ENCODE assay signal across 9 cellular contexts in genomic region chr2:40554665-40555294, GRCh38.
DNase-seq lines count a peak whose midpoint lies in the region; ATAC-seq lines count a peak whose summit lies in the region.
"Had no signal": no experiment of that assay in that cellular context is flagged by ENCODE, and none has a peak within 500 bp of the region (broad histone marks: within the 10 kb centered on the region; RNA-seq: fewer than 3 reads in every experiment).

No MANE protein-coding gene starts in this region.

- no peak overlapping the region for H3K4me3 Mint-ChIP-seq in activated T-cell treated with anti-CD3 and anti-CD28 coated beads, Interleukin-2, amount 50 U/mL, for 24 hours
- H3K4me3 Mint-ChIP-seq: stimulated activated naive CD8-positive, alpha-beta T cell treated with anti-CD3 and anti-CD28 coated beads, Interleukin-15, Interleukin-2, amounts not matched to agents 100 ng/mL and 50 ng/mL, for 24 hours had no signal

- H3K27me3 Mint-ChIP-seq in activated T-cell treated with anti-CD3 and anti-CD28 coated beads, Interleukin-2, amount 50 U/mL, for 24 hours: no peaks in the 10 kb centered on the region
- H3K27me3 Mint-ChIP-seq: stimulated activated naive CD8-positive, alpha-beta T cell treated with anti-CD3 and anti-CD28 coated beads, Interleukin-15, Interleukin-2, amounts not matched to agents 100 ng/mL and 50 ng/mL, for 24 hours had no signal

- intact Hi-C loops in Right ventricle myocardium inferior (cut with DNase I): loop anchor here (2.0 to 10.0 kb wide), 5 partner anchors 42 to 640 kb away; no protein-coding TSS in a partner anchor

- ATAC-seq in GM21367 (IDR thresholded peaks at IDR 0.05; ENCODE audit: unreplicated experiment) (peak; percentile 96), HG03558 (IDR thresholded peaks at IDR 0.05; ENCODE audit: extremely low read depth, unreplicated experiment) (peak; percentile 84), Right ventricle myocardium inferior (peak; percentile 86)

- H3K4me1 Mint-ChIP-seq in activated T-cell treated with anti-CD3 and anti-CD28 coated beads, Interleukin-2, amount 50 U/mL, for 24 hours (ENCODE audit: low read depth): no peaks in the 10 kb centered on the region

- H3K27ac Mint-ChIP-seq in activated T-cell treated with anti-CD3 and anti-CD28 coated beads, Interleukin-2, amount 50 U/mL, for 24 hours: no peak overlapping the region
- H3K27ac Mint-ChIP-seq: stimulated activated naive CD8-positive, alpha-beta T cell treated with anti-CD3 and anti-CD28 coated beads, Interleukin-15, Interleukin-2, amounts not matched to agents 100 ng/mL and 50 ng/mL, for 24 hours had no signal

- H3K36me3 Mint-ChIP-seq in activated T-cell treated with anti-CD3 and anti-CD28 coated beads, Interleukin-2, amount 50 U/mL, for 24 hours (ENCODE audit: low read depth): no peaks in the 10 kb centered on the region

- DNase-seq in DMS53 treated with DMSO at 0.1 percent for 48 hours (lab: John Stamatoyannopoulos, UW; ENCODE audit: unreplicated experiment) (peak; percentile 18), NCI-H524 treated with DMSO at 0.1 percent for 48 hours (lab: John Stamatoyannopoulos, UW) (peak; percentile 62), Right ventricle myocardium inferior (ENCODE audit: missing footprints) (no peak), renal cortical epithelial cell (ENCODE audit: low read depth) (peak; percentile 50), GOT3 (lab: John Stamatoyannopoulos, UW) (no peak)
- peak; percentile 38 for DNase-seq in activated T-cell treated with anti-CD3 and anti-CD28 coated beads, Interleukin-2, amount 50 U/mL, for 24 hours

- no peaks in the 10 kb centered on the region for H3K9me3 Mint-ChIP-seq in activated T-cell treated with anti-CD3 and anti-CD28 coated beads, Interleukin-2, amount 50 U/mL, for 24 hours
- H3K9me3 Mint-ChIP-seq: stimulated activated naive CD8-positive, alpha-beta T cell treated with anti-CD3 and anti-CD28 coated beads, Interleukin-15, Interleukin-2, amounts not matched to agents 100 ng/mL and 50 ng/mL, for 24 hours had no signal

Comparison
In these comparisons a context has a peak if more than half of its experiments do, and no peak if none do; other contexts are left out.
1. DNase-seq: peak in DMS53 treated with DMSO at 0.1 percent for 48 hours (single experiment), NCI-H524 treated with DMSO at 0.1 percent for 48 hours (single experiment), activated T-cell treated with anti-CD3 and anti-CD28 coated beads, Interleukin-2, amount 50 U/mL, for 24 hours (single experiment) and renal cortical epithelial cell (single experiment); none in Right ventricle myocardium inferior (single experiment) and GOT3 (single experiment).
2. Peak in every context shown above with its lines, with median percentiles within 50 percentile points of each other: ATAC-seq.